Comparison of ENCODE assay signal across 8 cellular contexts in genomic region chr12:95998611-95999300, GRCh38. TPM values are rescaled to one million over a fixed set of nuclear protein-coding genes. Genes with fewer than 3 reads are reported as not detected.
DNase-seq lines count a peak whose midpoint lies in the region; ATAC-seq and TF ChIP-seq lines count a peak whose summit lies in the region.

No MANE protein-coding gene starts in this region.

- no peak overlapping the region for H3K27ac ChIP-seq in transverse colon

- peak; percentile 62 to 67 (median 64) for TF ChIP-seq CTCF in transverse colon (IDR thresholded peaks at IDR 0.05)

- WGBS in transverse colon (ENCODE audit: low coverage in 1 of 2), 2 donors, result 19 to 23% methylated on average over 5 to 7 of the region's 7 CpGs

- no peaks in the 10 kb centered on the region for H3K9me3 Mint-ChIP-seq in naive B cell

- H3K4me3 ChIP-seq in transverse colon, result no peak overlapping the region

- no peak for TF ChIP-seq EP300 in transverse colon (IDR thresholded peaks at IDR 0.05; ENCODE audit: low read depth)

- no peaks in the 10 kb centered on the region for H3K9me3 ChIP-seq in transverse colon

- H3K27me3 ChIP-seq in transverse colon, result no peaks in the 10 kb centered on the region

- H3K4me1 Mint-ChIP-seq in naive B cell, result peaks cover 10 to 15% (median 13%) of the 10 kb centered on the region in 3 donors

- peak; percentile 90 for ATAC-seq in GM19328 (IDR thresholded peaks at IDR 0.05; ENCODE audit: unreplicated experiment)
- peak; percentile 75 for ATAC-seq in HG03196 (IDR thresholded peaks at IDR 0.05; ENCODE audit: unreplicated experiment)
- peak; percentile 98 to 99 for ATAC-seq in naive B cell (ENCODE audit: low read depth in 2 of 2)

- intact Hi-C loops in transverse colon (cut with DNase I; ENCODE audit: low total_unique reads), result loop anchor here (5.0 kb wide), 1 partner anchor 81 kb away; no protein-coding TSS in a partner anchor

- H3K4me1 ChIP-seq in transverse colon, result peaks cover 0 to 7% (median 2%) of the 10 kb centered on the region in 4 donors

- H3K27ac Mint-ChIP-seq in naive B cell, result peak overlapping the region in 5 of 6 donors; percentile 8 to 90 (median 78)

- H3K36me3 Mint-ChIP-seq in naive B cell, result peaks cover 13 to 15% of the 10 kb centered on the region in 2 donors

- in situ Hi-C loops in transverse colon (cut with MboI; ENCODE audit: low pct_ligation_motif_present in 1 of 4, low pct_unique_long_range_greater_than_20kb in 1 of 4, low sequenced_read_pairs in 3 of 4), result loop anchor here in 2 of 4 donors (5.0 to 25.0 kb wide), 2 partner anchors 81 to 411 kb away; no protein-coding TSS in a partner anchor

- no peak for TF ChIP-seq POLR2A in transverse colon (IDR thresholded peaks at IDR 0.05)

- H3K27me3 Mint-ChIP-seq in naive B cell, result no peaks in the 10 kb centered on the region

- no peak overlapping the region for H3K4me3 Mint-ChIP-seq in naive B cell

- DNase-seq in D341Med (ENCODE audit: low spot score) (peak; percentile 74), NCI-H510A (lab: John Stamatoyannopoulos, UW) (peak; percentile 32), epidermal melanocyte (ENCODE audit: insufficient read length, low spot score) (peak; percentile 36), naive B cell (peak; percentile 51), transverse colon (peak; percentile 33)
- DNase-seq in activated CD4-positive, alpha-beta T cell treated with anti-CD3 and anti-CD28 coated beads for 48 hours, result peak; percentile 59

- peaks cover 0 to 19% (median 5%) of the 10 kb centered on the region in 4 donors for H3K36me3 ChIP-seq in transverse colon

RNA-seq across cellular contexts. Expression of gene HAL, which starts 2.6 kb away (rescaled TPM):
- polyA plus RNA-seq in naive B cell (ENCODE audit: low read depth in 6 of 6), result 1 to 10 TPM in 1 of 6 donors, under 1 TPM in 3, not detected in 2; 0.36 to 1.4 (median 0.75) TPM
- 1 to 10 TPM in 3 of 4 donors, not detected in 1; 1.1 to 3.3 (median 2.6) TPM for total RNA-seq in transverse colon

RNA-seq across cellular contexts. Expression of gene LTA4H, which starts 36.6 kb away (rescaled TPM):
- polyA plus RNA-seq in naive B cell (ENCODE audit: low read depth in 6 of 6), result 100 to 1,000 TPM; 203 to 338 (median 258) TPM
- 10 to 100 TPM; 22.4 to 91.9 (median 63.6) TPM for total RNA-seq in transverse colon

RNA-seq across cellular contexts. Expression of gene AMDHD1, which starts 55.6 kb away (rescaled TPM):
- polyA plus RNA-seq in naive B cell (ENCODE audit: low read depth in 6 of 6), result under 1 TPM in 4 of 6 donors, not detected in 2; 0.20 to 0.85 (median 0.39) TPM
- total RNA-seq in transverse colon, result under 1 TPM in 2 of 4 donors, not detected in 2; 0.55 to 0.64 TPM

RNA-seq across cellular contexts. Expression of gene CCDC38, which starts 56.3 kb away (rescaled TPM):
- polyA plus RNA-seq in naive B cell (ENCODE audit: low read depth in 6 of 6), result under 1 TPM in 1 of 6 donors, not detected in 5; 0.12 TPM
- total RNA-seq in transverse colon, result not detected
